ENCODE assay signal across 18 cellular contexts in the genomic region with DNA sequence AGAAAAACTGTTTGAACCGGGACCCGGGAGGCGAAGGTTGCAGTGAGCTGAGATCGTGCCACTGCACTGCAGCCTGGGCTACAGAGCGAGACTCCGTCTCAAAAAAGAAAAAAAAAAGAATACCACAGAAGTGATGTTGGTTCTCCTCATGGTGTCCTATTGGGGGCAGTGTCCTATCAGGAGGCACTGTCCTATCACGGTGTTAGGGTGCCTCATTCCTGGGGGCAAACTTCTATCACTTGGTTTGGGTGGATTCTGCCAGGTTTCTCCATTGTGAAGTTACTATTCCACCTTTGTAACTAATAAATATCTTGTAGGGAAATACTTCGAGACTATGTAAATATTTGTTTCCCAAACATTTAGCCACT. TPM values are rescaled to one million over a fixed set of nuclear protein-coding genes. Genes with fewer than 3 reads are reported as not detected.
DNase-seq lines count a peak whose midpoint lies in the region; ATAC-seq and TF ChIP-seq lines count a peak whose summit lies in the region.
"Had no signal": no experiment of that assay in that cellular context is flagged by ENCODE, and none has a peak within 500 bp of the region (broad histone marks: within the 10 kb centered on the region; RNA-seq: fewer than 3 reads in every experiment).

No MANE protein-coding gene starts in this region.

- intact Hi-C loops in Panc1 (cut with micrococcal nuclease; ENCODE audit: unreplicated experiment): no loop called here
- intact Hi-C loops in activated CD4-positive, alpha-beta T cell treated with anti-CD3 and anti-CD28 coated beads for 36 hours (cut with DNase I, micrococcal nuclease): no loop called here

- H3K36me3 ChIP-seq in H7 (replicated peaks; ENCODE audit: control insufficient read depth, insufficient read depth, low read length) (peaks cover 9% of the 10 kb centered on the region), Panc1 (ENCODE audit: control insufficient read depth, insufficient read depth, low read length) (no peaks in the 10 kb centered on the region)
- H3K36me3 ChIP-seq: ovary had no signal

- H3K9me3 ChIP-seq in Panc1 (ENCODE audit: control insufficient read depth, insufficient read depth, low read depth, low read length): no peaks in the 10 kb centered on the region
- H3K9me3 ChIP-seq: BLaER1, left ventricle myocardium inferior, MG63, ovary, SJCRH30 had no signal

- in situ Hi-C loops in Panc1 (cut with HindIII; ENCODE audit: low pct_unique_long_range_greater_than_20kb, low sequenced_read_pairs): no loop called here

- POLR2A ChIA-PET in Panc1 (lab: Charles Lee): no interaction called here
- POLR2A ChIA-PET in activated CD4-positive, alpha-beta T cell treated with anti-CD3 and anti-CD28 coated beads for 36 hours (lab: Charles Lee): interaction anchor here (0.5 to 0.7 kb wide), 2 partner anchors 46 to 67 kb away, joined by 3 read pairs; no protein-coding TSS in a partner anchor

- no TSS peak for BruUV-seq in Panc1 (replicated peaks; lab: Mats Ljungman, UMichigan)

- no peaks in the 10 kb centered on the region for H3K9me3 Mint-ChIP-seq in activated CD4-positive, alpha-beta T cell treated with anti-CD3 and anti-CD28 coated beads for 36 hours (ENCODE audit: low read depth)
- H3K9me3 Mint-ChIP-seq in glutamatergic neuron (ENCODE audit: unreplicated experiment): peaks cover 2% of the 10 kb centered on the region

- H3K27ac ChIP-seq in Panc1 (ENCODE audit: low read length): no peak overlapping the region
- H3K27ac ChIP-seq: BLaER1, dorsolateral prefrontal cortex, left ventricle myocardium inferior, ovary, SJCRH30 had no signal

- CTCF ChIA-PET in Panc1 (lab: Charles Lee): interaction anchor here (0.6 to 0.7 kb wide), 3 partner anchors 82 to 670 kb away, joined by 3 to 10 read pairs (median 4); no protein-coding TSS in a partner anchor
- CTCF ChIA-PET in activated CD4-positive, alpha-beta T cell treated with anti-CD3 and anti-CD28 coated beads for 36 hours (lab: Charles Lee): interaction anchor here (0.7 kb wide), 1 partner anchor 124 kb away, joined by 3 read pairs; no protein-coding TSS in a partner anchor

- no peaks in the 10 kb centered on the region for H3K4me1 ChIP-seq in Panc1 (ENCODE audit: control insufficient read depth, insufficient read depth, low read length)
- H3K4me1 ChIP-seq: SJCRH30 had no signal

- no peak overlapping the region for H3K27ac Mint-ChIP-seq in activated CD4-positive, alpha-beta T cell treated with anti-CD3 and anti-CD28 coated beads for 36 hours
- no peak overlapping the region for H3K27ac Mint-ChIP-seq in glutamatergic neuron (ENCODE audit: unreplicated experiment)

- H3K4me1 Mint-ChIP-seq in activated CD4-positive, alpha-beta T cell treated with anti-CD3 and anti-CD28 coated beads for 36 hours: peaks cover 21% of the 10 kb centered on the region
- peaks cover 3% of the 10 kb centered on the region for H3K4me1 Mint-ChIP-seq in glutamatergic neuron (ENCODE audit: low read depth, unreplicated experiment)

- TF ChIP-seq POLR2A in erythroblast (IDR thresholded peaks at IDR 0.05; ENCODE audit: low read length): no peak

- H3K27me3 ChIP-seq in H7 (ENCODE audit: control insufficient read depth, insufficient read depth, low read length) (no peaks in the 10 kb centered on the region), Panc1 (ENCODE audit: control insufficient read depth, insufficient read depth, low read length) (no peaks in the 10 kb centered on the region)
- H3K27me3 ChIP-seq: BLaER1, dorsolateral prefrontal cortex, MG63, ovary, SJCRH30 had no signal

- no peak overlapping the region for H3K4me3 ChIP-seq in H7 (ENCODE audit: insufficient read depth, low read depth, low read length)
- H3K4me3 ChIP-seq in Panc1 (ENCODE audit: low read depth in 2 of 2, low read length in 2 of 2): no peak overlapping the region
- no peak overlapping the region for H3K4me3 ChIP-seq in retinal pigment epithelial cell (ENCODE audit: low read length)
- H3K4me3 ChIP-seq: BLaER1, dorsolateral prefrontal cortex, left ventricle myocardium inferior, MG63, ovary, SJCRH30 had no signal

- peaks cover 24% of the 10 kb centered on the region for H3K36me3 Mint-ChIP-seq in activated CD4-positive, alpha-beta T cell treated with anti-CD3 and anti-CD28 coated beads for 36 hours (ENCODE audit: low read depth)
- no peaks in the 10 kb centered on the region for H3K36me3 Mint-ChIP-seq in glutamatergic neuron (ENCODE audit: unreplicated experiment)

- DNase-seq in H7 (peak; percentile 54), Panc1 (ENCODE audit: low read depth, low spot score) (no peak), erythroblast (lab: John Stamatoyannopoulos, UW) (peak; percentile 19 to 26), retinal pigment epithelial cell (ENCODE audit: low read depth) (no peak), glutamatergic neuron (no peak)
- DNase-seq in activated CD4-positive, alpha-beta T cell treated with anti-CD3 and anti-CD28 coated beads for 36 hours: no peak
- DNase-seq: activated CD4-positive, alpha-beta T cell treated with anti-CD3 and anti-CD28 coated beads for 4 hours; activated naive CD4-positive, alpha-beta T cell treated with Interleukin-2 at 50 U/mL for 16 hours; DMS 273 treated with DMSO at 0.1 percent for 48 hours; dorsolateral prefrontal cortex; left ventricle myocardium inferior; MG63; NCI-H187 treated with DMSO at 0.1 percent for 48 hours; ovary; SJCRH30; small intestine had no signal

- H3K27me3 Mint-ChIP-seq in activated CD4-positive, alpha-beta T cell treated with anti-CD3 and anti-CD28 coated beads for 36 hours: no peaks in the 10 kb centered on the region
- H3K27me3 Mint-ChIP-seq in glutamatergic neuron (ENCODE audit: unreplicated experiment): no peaks in the 10 kb centered on the region

- no peak for ATAC-seq in Panc1
- ATAC-seq in activated CD4-positive, alpha-beta T cell treated with anti-CD3 and anti-CD28 coated beads for 36 hours: no peak
- ATAC-seq in HG03139 (IDR thresholded peaks at IDR 0.05; ENCODE audit: unreplicated experiment): no peak

- H3K4me3 Mint-ChIP-seq in activated CD4-positive, alpha-beta T cell treated with anti-CD3 and anti-CD28 coated beads for 36 hours: no peak overlapping the region
- H3K4me3 Mint-ChIP-seq in glutamatergic neuron (ENCODE audit: unreplicated experiment): no peak overlapping the region

- TF ChIP-seq CTCF in Panc1 (IDR thresholded peaks at IDR 0.05) (peak; percentile 18; the same call in 1 of the 2 replicates), retinal pigment epithelial cell (conservative IDR thresholded peaks at IDR 0.05; ENCODE audit: low read depth, low read length) (peak; percentile 33), glutamatergic neuron (IDR thresholded peaks at IDR 0.05; ENCODE audit: partially characterized antibody, unreplicated experiment) (no peak)

RNA-seq across cellular contexts. Expression of gene PRR14L, which starts 19.6 kb away (rescaled TPM):
- total RNA-seq in H7 (2014; rRNA removed; shearing (Covaris generic)): 24.7 and 25.6 TPM in 2 replicates
- total RNA-seq in Panc1 (2021; ENCODE audit: unreplicated experiment) (45.7 TPM), glutamatergic neuron (ENCODE audit: unreplicated experiment) (104 TPM)
- polyA plus RNA-seq in Panc1 (2012; ENCODE audit: insufficient read length): 7.5 TPM
- 10 to 100 TPM; 48.2 to 52.2 TPM for total RNA-seq in activated CD4-positive, alpha-beta T cell treated with anti-CD3 and anti-CD28 coated beads for 36 hours

RNA-seq across cellular contexts. Expression of gene DEPDC5, which starts 23.5 kb away (rescaled TPM):
- 13.7 and 15.1 TPM in 2 replicates for total RNA-seq in H7 (2014; rRNA removed; shearing (Covaris generic))
- total RNA-seq in Panc1 (2021; ENCODE audit: unreplicated experiment) (20.2 TPM), glutamatergic neuron (ENCODE audit: unreplicated experiment) (32.0 TPM)
- polyA plus RNA-seq in Panc1 (2012; ENCODE audit: insufficient read length): 8.0 TPM
- 10 to 100 TPM; 35.3 to 47.1 TPM for total RNA-seq in activated CD4-positive, alpha-beta T cell treated with anti-CD3 and anti-CD28 coated beads for 36 hours

Comparison
In these comparisons a context has a peak if more than half of its experiments do, and no peak if none do; other contexts are left out.
1. DNase-seq: peak in H7 (single experiment) and erythroblast (2 of 2); none in Panc1 (single experiment), retinal pigment epithelial cell (single experiment), activated CD4-positive, alpha-beta T cell treated with anti-CD3 and anti-CD28 coated beads for 36 hours (single experiment) and glutamatergic neuron (single experiment).